Comparison of ENCODE assay signal across 30 cellular contexts in the genomic region with DNA sequence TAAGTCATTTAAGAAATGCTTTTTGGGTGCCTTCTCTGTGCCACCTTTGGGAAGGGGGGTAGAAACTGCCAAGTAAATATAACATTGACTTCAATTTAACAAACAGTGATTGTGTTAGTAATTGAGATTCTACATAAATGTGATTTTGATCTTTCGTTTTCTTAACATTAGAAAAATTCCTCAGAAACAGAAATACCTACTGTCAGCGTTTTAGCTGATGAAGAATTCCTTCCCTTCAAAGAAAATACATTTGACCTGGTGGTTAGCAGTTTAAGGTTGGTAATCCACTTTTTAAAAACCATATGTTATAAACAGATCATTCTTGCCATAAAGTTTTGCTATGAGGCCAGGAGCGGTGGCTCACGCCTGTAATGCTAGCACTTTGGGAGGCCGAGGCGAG.
"Had no signal": no experiment of that assay in that cellular context is flagged by ENCODE, and none has a peak within 500 bp of the region (broad histone marks: within the 10 kb centered on the region; RNA-seq: fewer than 3 reads in every experiment).

No MANE protein-coding gene starts in this region.

- H3K9me3 Mint-ChIP-seq: dendritic cell treated with granulocyte-macrophage colony-stimulating factor and Interleukin-4, amounts not matched to agents 40 ng/mL and 50 ng/mL, for 4 days; effector memory CD8-positive, alpha-beta T cell; endodermal cell had no signal

- H3K27me3 Mint-ChIP-seq: dendritic cell treated with granulocyte-macrophage colony-stimulating factor and Interleukin-4, amounts not matched to agents 40 ng/mL and 50 ng/mL, for 4 days; effector memory CD8-positive, alpha-beta T cell had no signal

- H3K27ac ChIP-seq: colonic mucosa, coronary artery, dorsolateral prefrontal cortex, epithelial cell of prostate, esophagus muscularis mucosa, esophagus squamous epithelium, foreskin keratinocyte, gastrocnemius medialis, gastroesophageal sphincter, heart left ventricle, heart right ventricle, hepatocyte had no signal

- DNase-seq: colonic mucosa; cortex of kidney; dermis blood vessel endothelial cell; dorsolateral prefrontal cortex; effector CD4-positive, alpha-beta T cell; effector CD8-positive, alpha-beta T cell; effector memory CD4-positive, alpha-beta T cell; effector memory CD8-positive, alpha-beta T cell; endodermal cell; erythroblast; esophagus squamous epithelium; foreskin fibroblast; foreskin keratinocyte; foreskin melanocyte; gastrocnemius medialis; glutamatergic neuron; head of caudate nucleus; heart left ventricle; heart right ventricle had no signal

- H3K79me2 ChIP-seq: hepatocyte had no signal

- H3K27ac Mint-ChIP-seq: dendritic cell treated with granulocyte-macrophage colony-stimulating factor and Interleukin-4, amounts not matched to agents 40 ng/mL and 50 ng/mL, for 4 days; effector memory CD8-positive, alpha-beta T cell; endodermal cell had no signal

- H3K4me1 Mint-ChIP-seq: endodermal cell had no signal

- H3K4me3 ChIP-seq: colonic mucosa, coronary artery, dorsolateral prefrontal cortex, esophagus muscularis mucosa, esophagus squamous epithelium, gastrocnemius medialis, gastroesophageal sphincter, heart left ventricle, heart right ventricle, hepatocyte had no signal

- H3K27me3 ChIP-seq: colonic mucosa, dorsolateral prefrontal cortex, esophagus muscularis mucosa, esophagus squamous epithelium, foreskin keratinocyte, gastrocnemius medialis, gastroesophageal sphincter, heart left ventricle, heart right ventricle, hepatocyte had no signal

- H3K4me3 Mint-ChIP-seq: dendritic cell treated with granulocyte-macrophage colony-stimulating factor and Interleukin-4, amounts not matched to agents 40 ng/mL and 50 ng/mL, for 4 days; effector memory CD8-positive, alpha-beta T cell; endodermal cell had no signal

- FAIRE-seq: colon, endometrium, endothelial cell of umbilical vein, frontal cortex had no signal

- H2AFZ ChIP-seq: hepatocyte had no signal

- H3K4me1 ChIP-seq: colonic mucosa, foreskin keratinocyte had no signal

- ATAC-seq: effector memory CD8-positive, alpha-beta T cell; esophagus mucosa; foreskin keratinocyte; gastrocnemius medialis; gastroesophageal sphincter; heart left ventricle; heart right ventricle had no signal

- H3K9me3 ChIP-seq: colonic mucosa, esophagus muscularis mucosa, esophagus squamous epithelium, gastrocnemius medialis, gastroesophageal sphincter, heart left ventricle, heart right ventricle had no signal

- H3K4me2 ChIP-seq: hepatocyte had no signal
